30 cellular contexts compared by ENCODE assay signal in genomic region chr16:3740186-3740585, GRCh38.
"Had no signal": no experiment of that assay in that cellular context is flagged by ENCODE, and none has a peak within 500 bp of the region (broad histone marks: within the 10 kb centered on the region; RNA-seq: fewer than 3 reads in every experiment).

No MANE protein-coding gene starts in this region.

- H3K27me3 ChIP-seq: ascending aorta, breast epithelium, dorsolateral prefrontal cortex had no signal

- H3K9me3 Mint-ChIP-seq: activated CD4-positive, alpha-beta memory T cell treated with anti-CD3 and anti-CD28 coated beads for 36 hours; activated CD4-positive, alpha-beta T cell treated with anti-CD3 and anti-CD28 coated beads, Interleukin-2, amount 10 ng/mL, durations not matched to agents 24 days and 14 days; activated naive CD4-positive, alpha-beta T cell treated with anti-CD3 and anti-CD28 coated beads, Interleukin-2, amount 10 ng/mL, durations not matched to agents 7 days and 5 days; activated naive CD4-positive, alpha-beta T cell treated with anti-CD3 and anti-CD28 coated beads, Interleukin-2, amount 50 U/mL, for 72 hours; activated naive CD8-positive, alpha-beta T cell treated with anti-CD3 and anti-CD28 coated beads, Interleukin-2, amount 10 ng/mL, durations not matched to agents 7 days and 5 days; activated T-helper 1 cell treated with anti-CD3 and anti-CD28 coated beads, Interleukin-12 subunit alpha, Interleukin-12 subunit beta, Interleukin-2, Interleukin-4 antibody, amounts not matched to agents 30 ng/mL and 10 ng/mL and 1 ng/mL, durations not matched to agents 14 hours and 24 hours and 36 hours; activated T-helper 2 cell treated with anti-CD3 and anti-CD28 coated beads, Interferon-gamma antibody, Interleukin-2, Interleukin-4, amounts not matched to agents 10 μg/mL and 5 μg/mL and 100 μg/mL, durations not matched to agents 14 hours and 24 hours and 36 hours; brain; central memory CD8-positive, alpha-beta T cell; dendritic cell treated with granulocyte-macrophage colony-stimulating factor and Interleukin-4, amounts not matched to agents 40 ng/mL and 50 ng/mL, for 4 days; endodermal cell had no signal

- H3K4me1 ChIP-seq: ascending aorta, breast epithelium had no signal

- H3K4me3 ChIP-seq: ascending aorta, breast epithelium, coronary artery, dorsolateral prefrontal cortex had no signal

- H3K27ac Mint-ChIP-seq: activated CD4-positive, alpha-beta memory T cell treated with anti-CD3 and anti-CD28 coated beads for 36 hours; activated CD4-positive, alpha-beta T cell treated with anti-CD3 and anti-CD28 coated beads for 36 hours; activated CD4-positive, alpha-beta T cell treated with anti-CD3 and anti-CD28 coated beads, Interleukin-2, amount 10 ng/mL, durations not matched to agents 24 days and 14 days; activated CD8-positive, alpha-beta memory T cell treated with anti-CD3 and anti-CD28 coated beads, Interleukin-2, amount 10 ng/mL, durations not matched to agents 7 days and 5 days; activated CD8-positive, alpha-beta T cell treated with anti-CD3 and anti-CD28 coated beads, Interleukin-2, amount 10 ng/mL, durations not matched to agents 7 days and 5 days; activated naive CD4-positive, alpha-beta T cell treated with anti-CD3 and anti-CD28 coated beads, Interleukin-2, amount 10 ng/mL, durations not matched to agents 7 days and 5 days; activated naive CD8-positive, alpha-beta T cell treated with anti-CD3 and anti-CD28 coated beads, Interleukin-2, amount 10 ng/mL, durations not matched to agents 7 days and 5 days; activated T-helper 2 cell treated with anti-CD3 and anti-CD28 coated beads, Interferon-gamma antibody, Interleukin-2, Interleukin-4, amounts not matched to agents 10 μg/mL and 5 μg/mL and 100 μg/mL, durations not matched to agents 14 hours and 24 hours and 36 hours; dendritic cell treated with granulocyte-macrophage colony-stimulating factor and Interleukin-4, amounts not matched to agents 40 ng/mL and 50 ng/mL, for 4 days had no signal

- H3K4me3 Mint-ChIP-seq: activated CD4-positive, alpha-beta memory T cell treated with anti-CD3 and anti-CD28 coated beads for 36 hours; activated CD4-positive, alpha-beta T cell treated with anti-CD3 and anti-CD28 coated beads for 36 hours; activated CD4-positive, alpha-beta T cell treated with anti-CD3 and anti-CD28 coated beads, Interleukin-2, amount 10 ng/mL, durations not matched to agents 24 days and 14 days; activated CD8-positive, alpha-beta memory T cell treated with anti-CD3 and anti-CD28 coated beads, Interleukin-2, amount 10 ng/mL, durations not matched to agents 7 days and 5 days; activated CD8-positive, alpha-beta T cell treated with anti-CD3 and anti-CD28 coated beads, Interleukin-2, amount 10 ng/mL, durations not matched to agents 7 days and 5 days; activated naive CD4-positive, alpha-beta T cell treated with anti-CD3 and anti-CD28 coated beads, Interleukin-2, amount 10 ng/mL, durations not matched to agents 7 days and 5 days; activated naive CD8-positive, alpha-beta T cell treated with anti-CD3 and anti-CD28 coated beads, Interleukin-2, amount 10 ng/mL, durations not matched to agents 7 days and 5 days; activated T-helper 1 cell treated with anti-CD3 and anti-CD28 coated beads, Interleukin-12 subunit alpha, Interleukin-12 subunit beta, Interleukin-2, Interleukin-4 antibody, amounts not matched to agents 30 ng/mL and 10 ng/mL and 1 ng/mL, durations not matched to agents 14 hours and 24 hours and 36 hours; brain; central memory CD8-positive, alpha-beta T cell; dendritic cell treated with granulocyte-macrophage colony-stimulating factor and Interleukin-4, amounts not matched to agents 40 ng/mL and 50 ng/mL, for 4 days; endodermal cell had no signal

- H3K4me1 Mint-ChIP-seq: activated CD4-positive, alpha-beta T cell treated with anti-CD3 and anti-CD28 coated beads for 36 hours; activated CD4-positive, alpha-beta T cell treated with anti-CD3 and anti-CD28 coated beads, Interleukin-2, amount 10 ng/mL, durations not matched to agents 24 days and 14 days; activated naive CD4-positive, alpha-beta T cell treated with anti-CD3 and anti-CD28 coated beads, Interleukin-2, amount 10 ng/mL, durations not matched to agents 7 days and 5 days; activated naive CD8-positive, alpha-beta T cell treated with anti-CD3 and anti-CD28 coated beads, Interleukin-2, amount 10 ng/mL, durations not matched to agents 7 days and 5 days; brain had no signal

- DNase-seq: activated CD4-positive, alpha-beta memory T cell treated with anti-CD3 and anti-CD28 coated beads for 36 hours; activated CD4-positive, alpha-beta T cell treated with anti-CD3 and anti-CD28 coated beads for 36 hours; activated CD4-positive, alpha-beta T cell treated with anti-CD3 and anti-CD28 coated beads, Interleukin-2, amount 10 ng/mL, durations not matched to agents 24 days and 14 days; activated CD4-positive, CD25-positive, alpha-beta regulatory T cell; activated CD4-positive, CD25-positive, alpha-beta regulatory T cell treated with anti-CD3 and anti-CD28 coated beads, Interleukin-2, amount 50 U/mL, for 72 hours; activated CD8-positive, alpha-beta memory T cell treated with anti-CD3 and anti-CD28 coated beads, Interleukin-2, amount 10 ng/mL, durations not matched to agents 7 days and 5 days; activated CD8-positive, alpha-beta memory T cell treated with anti-CD3 and anti-CD28 coated beads, Interleukin-2, amount 50 U/mL, for 4 hours; activated CD8-positive, alpha-beta T cell treated with anti-CD3 and anti-CD28 coated beads, Interleukin-2, amount 10 ng/mL, durations not matched to agents 7 days and 5 days; activated gamma-delta T cell; activated naive CD4-positive, alpha-beta T cell; activated naive CD4-positive, alpha-beta T cell treated with anti-CD3 and anti-CD28 coated beads, Interleukin-2, amount 10 ng/mL, durations not matched to agents 7 days and 5 days; activated naive CD8-positive, alpha-beta T cell treated with anti-CD3 and anti-CD28 coated beads, Interleukin-2, amount 10 ng/mL, durations not matched to agents 7 days and 5 days; activated T-cell treated with anti-CD3 and anti-CD28 coated beads, Interleukin-2, amount 50 U/mL, for 1 hour; activated T-cell treated with anti-CD3 and anti-CD28 coated beads, Interleukin-2, amount 50 U/mL, for 48 hours; effector memory CD4-positive, alpha-beta T cell; endodermal cell; foreskin fibroblast; T-helper 2 cell had no signal

- FAIRE-seq: frontal cortex had no signal

- H3K27ac ChIP-seq: ascending aorta, breast epithelium, coronary artery had no signal

- H3K27me3 Mint-ChIP-seq: activated CD4-positive, alpha-beta memory T cell treated with anti-CD3 and anti-CD28 coated beads for 36 hours; activated CD4-positive, alpha-beta T cell treated with anti-CD3 and anti-CD28 coated beads for 36 hours; activated CD4-positive, alpha-beta T cell treated with anti-CD3 and anti-CD28 coated beads, Interleukin-2, amount 10 ng/mL, durations not matched to agents 24 days and 14 days; activated CD8-positive, alpha-beta memory T cell treated with anti-CD3 and anti-CD28 coated beads, Interleukin-2, amount 10 ng/mL, durations not matched to agents 7 days and 5 days; activated naive CD4-positive, alpha-beta T cell treated with anti-CD3 and anti-CD28 coated beads, Interleukin-2, amount 10 ng/mL, durations not matched to agents 7 days and 5 days; activated naive CD8-positive, alpha-beta T cell treated with anti-CD3 and anti-CD28 coated beads, Interleukin-2, amount 10 ng/mL, durations not matched to agents 7 days and 5 days; brain; central memory CD8-positive, alpha-beta T cell; dendritic cell treated with granulocyte-macrophage colony-stimulating factor and Interleukin-4, amounts not matched to agents 40 ng/mL and 50 ng/mL, for 4 days had no signal

- ATAC-seq: activated CD4-positive, alpha-beta T cell treated with anti-CD3 and anti-CD28 coated beads for 36 hours; activated CD8-positive, alpha-beta memory T cell treated with anti-CD3 and anti-CD28 coated beads, Interleukin-2, amount 10 ng/mL, durations not matched to agents 7 days and 5 days; activated CD8-positive, alpha-beta T cell treated with anti-CD3 and anti-CD28 coated beads, Interleukin-2, amount 10 ng/mL, durations not matched to agents 7 days and 5 days; activated naive CD4-positive, alpha-beta T cell treated with anti-CD3 and anti-CD28 coated beads, Interleukin-2, amount 50 U/mL, for 72 hours; esophagus mucosa had no signal
